ENCODE assay signal across 8 cellular contexts in the genomic region with DNA sequence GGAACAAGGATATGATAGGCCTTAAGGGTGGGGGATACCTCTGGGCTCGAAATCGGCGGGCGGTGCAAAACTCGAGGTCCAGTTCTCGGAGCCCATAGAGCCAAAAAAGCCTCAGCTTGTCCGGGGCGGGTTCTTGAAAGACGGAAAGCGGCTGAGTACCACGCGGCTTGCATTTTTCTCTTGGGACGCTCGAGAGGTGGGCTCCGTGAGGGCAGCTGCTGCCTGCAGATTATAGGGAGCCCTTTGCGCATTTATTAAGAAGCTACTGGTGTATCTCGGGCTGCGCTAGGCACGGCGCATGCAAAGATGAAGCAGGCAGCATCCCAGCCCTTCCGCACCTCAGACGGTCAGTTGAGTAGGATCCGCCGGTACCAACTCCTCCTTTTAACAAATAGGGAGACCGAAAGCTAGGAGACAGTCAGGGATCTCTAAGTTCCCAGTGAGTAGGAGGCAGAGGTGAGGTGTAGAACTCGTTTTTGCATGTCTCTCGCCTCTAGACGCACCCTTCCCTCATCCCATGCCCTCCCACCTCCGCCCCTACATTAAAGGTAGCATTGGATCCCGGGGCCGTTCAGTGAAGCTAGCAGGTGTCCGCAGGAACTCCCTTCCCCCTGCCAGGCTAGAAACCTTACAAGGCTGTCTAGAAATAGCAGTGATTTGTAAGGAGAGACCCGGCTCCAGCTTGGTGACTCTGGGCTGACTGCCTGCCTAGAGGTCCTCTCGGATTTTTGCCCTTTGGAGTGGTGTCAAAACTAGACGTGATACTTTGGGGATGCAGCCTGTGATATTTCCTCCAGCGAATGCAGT. TPM values are rescaled to one million over a fixed set of nuclear protein-coding genes. Genes with fewer than 3 reads are reported as not detected.
DNase-seq lines count a peak whose midpoint lies in the region; ATAC-seq, FAIRE-seq and TF ChIP-seq lines count a peak whose summit lies in the region.

No MANE protein-coding gene starts in this region.

- ATAC-seq in SK-N-SH treated with all-trans-retinoic acid at 6 μM for 48 hours: peak; percentile 5
- ATAC-seq in HepG2: no peak
- ATAC-seq in stimulated activated memory B cell treated with anti-CD40 and anti-IgM and Interleukin-4, amounts not matched to agents 10 μg/mL and 1 μg/mL and 100 μg/mL, for 72 hours: peak; percentile 0
- no peak for ATAC-seq in GM21825 (IDR thresholded peaks at IDR 0.05; ENCODE audit: unreplicated experiment)
- no peak for ATAC-seq in GM21737 (IDR thresholded peaks at IDR 0.05; ENCODE audit: unreplicated experiment)

- peak overlapping the region; percentile 99 for H3K4me3 Mint-ChIP-seq in stimulated activated memory B cell treated with anti-CD40 and anti-IgM and Interleukin-4, amounts not matched to agents 10 μg/mL and 1 μg/mL and 100 μg/mL, for 72 hours

- H3K9me3 Mint-ChIP-seq in stimulated activated memory B cell treated with anti-CD40 and anti-IgM and Interleukin-4, amounts not matched to agents 10 μg/mL and 1 μg/mL and 100 μg/mL, for 72 hours: no peaks in the 10 kb centered on the region

- TF ChIP-seq CTCF in HepG2 (CRISPR knock-in tag; IDR thresholded peaks at IDR 0.05): no peak

- DNase-seq in NCI-H1105 treated with DMSO at 0.1 percent for 48 hours (lab: John Stamatoyannopoulos, UW): peak; percentile 53
- no peak for DNase-seq in NCI-H1105 (lab: John Stamatoyannopoulos, UW)
- DNase-seq in cerebellar cortex (ENCODE audit: low spot score): peak; percentile 47
- no peak for DNase-seq in HepG2 (ENCODE audit: low spot score)

- in situ Hi-C loops in HepG2 (cut with HindIII; ENCODE audit: extremely low pct_ligation_motif_present, low pct_unique_long_range_greater_than_20kb): no loop called here

- TSS peak; percentile 73 for BruUV-seq in HepG2 (replicated peaks; lab: Mats Ljungman, UMichigan)

- no peak for TF ChIP-seq EP300 in HepG2 (IDR thresholded peaks at IDR 0.05; ENCODE audit: low read depth in 2 of 2, low read length in 2 of 2)
- TF ChIP-seq EP300 in HepG2 (CRISPR knock-in tag; IDR thresholded peaks at IDR 0.05; ENCODE audit: borderline replicate concordance): no peak

- peaks cover 64% of the 10 kb centered on the region for H3K4me1 ChIP-seq in HepG2 (ENCODE audit: insufficient read depth, low read length)

- peak overlapping the region; percentile 97 for H3K9ac ChIP-seq in HepG2 (ENCODE audit: insufficient read depth, low read depth, low read length)

- H3K27me3 Mint-ChIP-seq in stimulated activated memory B cell treated with anti-CD40 and anti-IgM and Interleukin-4, amounts not matched to agents 10 μg/mL and 1 μg/mL and 100 μg/mL, for 72 hours: no peaks in the 10 kb centered on the region

- peak overlapping the region; percentile 96 for H3K4me2 ChIP-seq in HepG2 (ENCODE audit: low read depth, low read length)

- 0% methylated on average over 10 of the region's 36 CpGs for WGBS in HepG2 (ENCODE audit: low lambda C conversion rate)

- FAIRE-seq in HepG2 (lab: Jason Lieb, UNC): no peak

- H3K79me2 ChIP-seq in HepG2 (ENCODE audit: insufficient read depth, low read length): peaks cover 57% of the 10 kb centered on the region

- peak overlapping the region; percentile 83 to 97 (median 87) for H3K4me3 ChIP-seq in HepG2 (replicated peaks in 1 of 3; ENCODE audit: insufficient read depth in 1 of 3, low read depth in 2 of 3, low read length in 3 of 3)

- no peaks in the 10 kb centered on the region for H3K9me3 ChIP-seq in HepG2 (ENCODE audit: low read length)

- peaks cover 52% of the 10 kb centered on the region for H4K20me1 ChIP-seq in HepG2 (ENCODE audit: insufficient read depth, low read length)

- peak overlapping the region; percentile 93 for H3K27ac Mint-ChIP-seq in stimulated activated memory B cell treated with anti-CD40 and anti-IgM and Interleukin-4, amounts not matched to agents 10 μg/mL and 1 μg/mL and 100 μg/mL, for 72 hours

- H3K36me3 ChIP-seq in HepG2 (replicated peaks in 1 of 2; ENCODE audit: control insufficient read depth in 1 of 2, insufficient read depth in 2 of 2, low read length in 2 of 2): peaks cover 6 to 36% of the 10 kb centered on the region in 2 experiments

- H2AFZ ChIP-seq in HepG2 (ENCODE audit: low read length): no peak overlapping the region

- TF ChIP-seq RAD21 in HepG2 (CRISPR knock-in tag; IDR thresholded peaks at IDR 0.05): no peak

- H3K27ac ChIP-seq in HepG2 (ENCODE audit: extremely low read length, insufficient read depth, low read length): peak overlapping the region; percentile 83

- TF ChIP-seq POLR2A in HepG2 (IDR thresholded peaks at IDR 0.05; ENCODE audit: insufficient read depth in 1 of 2, low read depth in 2 of 2, low read length in 2 of 2): no peak; a peak in 1 of 4 replicates

- intact Hi-C loops in HepG2 (cut with micrococcal nuclease; ENCODE audit: unreplicated experiment): loop anchor here (10.0 kb wide), 1 partner anchor 130 kb away; a partner anchor contains a TSS

- H3K27me3 ChIP-seq in HepG2 (ENCODE audit: control insufficient read depth in 1 of 2, insufficient read depth in 2 of 2, low read length in 2 of 2): no peaks in the 10 kb centered on the region; a peak in 1 of 5 replicates

- CTCF ChIA-PET in HepG2 (lab: Yijun Ruan, JAX; ENCODE audit: low intra/inter-chr PET ratio, low total read pairs): no interaction called here

- H3K4me1 Mint-ChIP-seq in stimulated activated memory B cell treated with anti-CD40 and anti-IgM and Interleukin-4, amounts not matched to agents 10 μg/mL and 1 μg/mL and 100 μg/mL, for 72 hours: peaks cover 28% of the 10 kb centered on the region

- H3K36me3 Mint-ChIP-seq in stimulated activated memory B cell treated with anti-CD40 and anti-IgM and Interleukin-4, amounts not matched to agents 10 μg/mL and 1 μg/mL and 100 μg/mL, for 72 hours: peaks cover 22% of the 10 kb centered on the region

- POLR2A ChIA-PET in HepG2 (lab: Yijun Ruan, JAX): interaction anchor here (0.6 to 5.9 kb wide), 33 partner anchors 10 to 408 kb away, joined by 3 to 298 read pairs (median 4); a partner anchor contains a TSS

TF ChIP-seq in SK-N-SH treated with all-trans-retinoic acid at 6 μM for 48 hours, 23 proteins besides CTCF, POLR2A, EP300 and RAD21 (continues in another document):
- no peak for TF ChIP-seq SNAI2 (CRISPR knock-in tag; IDR thresholded peaks at IDR 0.05)

TF ChIP-seq in HepG2, 621 proteins besides CTCF, POLR2A, EP300 and RAD21 (continues in another document):
- TF ChIP-seq ZNF724P (CRISPR knock-in tag; IDR thresholded peaks at IDR 0.05; ENCODE audit: borderline replicate concordance) (peak; percentile 44; the same call in 1 of the 2 replicates), ZNF850 (CRISPR knock-in tag; conservative IDR thresholded peaks at IDR 0.05) (0 out of 2 replicates have a peak, but pooled peaks have one; percentile 20), ZNF7 (CRISPR knock-in tag; IDR thresholded peaks at IDR 0.05) (no peak)

RNA-seq across cellular contexts. Expression of a gene that starts 0.8 kb away (rescaled TPM):
- total RNA-seq in HepG2 (2016; rRNA removed; fragmentation: Illumina TruSeq; extraction: Trizol): 805 and 1,257 TPM in 2 replicates
- 144 and 147 TPM in 2 replicates for total RNA-seq in HepG2 (2016; cell fraction: cytosol; rRNA removed; fragmentation: Illumina TruSeq; extraction: Trizol; ENCODE audit: low read depth)
- 804 and 1,250 TPM in 2 replicates for total RNA-seq in HepG2 (2016; cell fraction: insoluble cytoplasmic fraction; rRNA removed; fragmentation: Illumina TruSeq; extraction: Trizol)
- total RNA-seq in HepG2 (2016; cell fraction: membrane; rRNA removed; fragmentation: Illumina TruSeq; extraction: Trizol): 335 and 350 TPM in 2 replicates
- total RNA-seq in HepG2 (2016; cell fraction: nucleus; rRNA removed; fragmentation: Illumina TruSeq; extraction: Trizol): 485 and 499 TPM in 2 replicates
- polyA plus RNA-seq in HepG2 (2011; rRNA removed): 1,112 and 1,547 TPM in 2 replicates
- polyA plus RNA-seq in HepG2 (2011; cell fraction: cytosol; rRNA removed): 1,051 and 1,568 TPM in 2 replicates
- polyA plus RNA-seq in HepG2 (2011; cell fraction: nucleus; rRNA removed): 242 and 434 TPM in 2 replicates
- polyA plus RNA-seq in HepG2 (2012): 2,051 and 2,699 TPM in 2 replicates
- 290 and 338 TPM in 2 replicates for polyA plus RNA-seq in HepG2 (2016; cell fraction: cytosol; fragmentation: Illumina TruSeq; extraction: Trizol; ENCODE audit: low read depth)
- 2,117 and 2,212 TPM in 2 replicates for polyA plus RNA-seq in HepG2 (2016; cell fraction: insoluble cytoplasmic fraction; fragmentation: Illumina TruSeq; extraction: Trizol; ENCODE audit: low read depth)
- polyA plus RNA-seq in HepG2 (2016; cell fraction: membrane; fragmentation: Illumina TruSeq; extraction: Trizol; ENCODE audit: low read depth): 355 and 398 TPM in 2 replicates
- polyA plus RNA-seq in HepG2 (2016; cell fraction: nucleus; fragmentation: Illumina TruSeq; extraction: Trizol; ENCODE audit: insufficient read depth, low read depth): 763 and 807 TPM in 2 replicates
- 970 and 1,123 TPM in 2 replicates for polyA minus RNA-seq in HepG2 (2011; rRNA and poly(A)+ RNA removed; ENCODE audit: low replicate concordance)
- polyA minus RNA-seq in HepG2 (2011; cell fraction: cytosol; rRNA and poly(A)+ RNA removed): 1,287 and 1,326 TPM in 2 replicates
- polyA minus RNA-seq in HepG2 (2011; cell fraction: nucleus; rRNA and poly(A)+ RNA removed): 313 and 485 TPM in 2 replicates

RNA-seq across cellular contexts. Expression of a gene that starts 17.0 kb away (rescaled TPM):
- not detected in 2 replicates for total RNA-seq in HepG2 (2016; rRNA removed; fragmentation: Illumina TruSeq; extraction: Trizol)
- total RNA-seq in HepG2 (2016; cell fraction: cytosol; rRNA removed; fragmentation: Illumina TruSeq; extraction: Trizol; ENCODE audit: low read depth): not detected in 2 replicates
- total RNA-seq in HepG2 (2016; cell fraction: insoluble cytoplasmic fraction; rRNA removed; fragmentation: Illumina TruSeq; extraction: Trizol): not detected in 2 replicates
- total RNA-seq in HepG2 (2016; cell fraction: membrane; rRNA removed; fragmentation: Illumina TruSeq; extraction: Trizol): not detected in 2 replicates
- total RNA-seq in HepG2 (2016; cell fraction: nucleus; rRNA removed; fragmentation: Illumina TruSeq; extraction: Trizol): not detected in 2 replicates
- not detected in 2 replicates for polyA plus RNA-seq in HepG2 (2011; rRNA removed)
- not detected in 2 replicates for polyA plus RNA-seq in HepG2 (2011; cell fraction: cytosol; rRNA removed)
- polyA plus RNA-seq in HepG2 (2011; cell fraction: nucleus; rRNA removed): not detected in 2 replicates
- polyA plus RNA-seq in HepG2 (2012): not detected in 2 replicates
- polyA plus RNA-seq in HepG2 (2016; cell fraction: cytosol; fragmentation: Illumina TruSeq; extraction: Trizol; ENCODE audit: low read depth): not detected in 2 replicates
- polyA plus RNA-seq in HepG2 (2016; cell fraction: insoluble cytoplasmic fraction; fragmentation: Illumina TruSeq; extraction: Trizol; ENCODE audit: low read depth): not detected in 2 replicates
- polyA plus RNA-seq in HepG2 (2016; cell fraction: membrane; fragmentation: Illumina TruSeq; extraction: Trizol; ENCODE audit: low read depth): not detected in 2 replicates
- not detected in 2 replicates for polyA plus RNA-seq in HepG2 (2016; cell fraction: nucleus; fragmentation: Illumina TruSeq; extraction: Trizol; ENCODE audit: insufficient read depth, low read depth)
- not detected in 2 replicates for polyA minus RNA-seq in HepG2 (2011; rRNA and poly(A)+ RNA removed; ENCODE audit: low replicate concordance)
- not detected in 2 replicates for polyA minus RNA-seq in HepG2 (2011; cell fraction: cytosol; rRNA and poly(A)+ RNA removed)
- not detected in 2 replicates for polyA minus RNA-seq in HepG2 (2011; cell fraction: nucleus; rRNA and poly(A)+ RNA removed)

Comparison
In these comparisons a context has a peak if more than half of its experiments do, and no peak if none do; other contexts are left out.
1. DNase-seq: peak in NCI-H1105 treated with DMSO at 0.1 percent for 48 hours (single experiment) and cerebellar cortex (single experiment); none in NCI-H1105 (single experiment) and HepG2 (single experiment).
2. ATAC-seq: peak in SK-N-SH treated with all-trans-retinoic acid at 6 μM for 48 hours (single experiment) and stimulated activated memory B cell treated with anti-CD40 and anti-IgM and Interleukin-4, amounts not matched to agents 10 μg/mL and 1 μg/mL and 100 μg/mL, for 72 hours (single experiment); none in HepG2 (single experiment), GM21825 (single experiment) and GM21737 (single experiment).